Comparison of ENCODE assay signal across 2 cellular contexts in genomic region chr16:15333969-15334368, GRCh38. TPM values are rescaled to one million over a fixed set of nuclear protein-coding genes. Genes with fewer than 3 reads are reported as not detected.
"Had no signal": no experiment of that assay in that cellular context is flagged by ENCODE, and none has a peak within 500 bp of the region (broad histone marks: within the 10 kb centered on the region; RNA-seq: fewer than 3 reads in every experiment).

No MANE protein-coding gene starts in this region.

RNA-seq across cellular contexts. Expression of gene NPIPA5, which starts 44.1 kb away (rescaled TPM):
- total RNA-seq: HT-29, IMR-90 had no signal
